In genomic region chr2:68829764-68830163, GRCh38 we compare ENCODE assay signal across 10 cellular contexts. TPM values are rescaled to one million over a fixed set of nuclear protein-coding genes. Genes with fewer than 3 reads are reported as not detected.
DNase-seq lines count a peak whose midpoint lies in the region; ATAC-seq, FAIRE-seq and TF ChIP-seq lines count a peak whose summit lies in the region.
"Had no signal": no experiment of that assay in that cellular context is flagged by ENCODE, and none has a peak within 500 bp of the region (broad histone marks: within the 10 kb centered on the region; RNA-seq: fewer than 3 reads in every experiment).

No MANE protein-coding gene starts in this region.

- H3K9me3 Mint-ChIP-seq in activated CD4-positive, alpha-beta memory T cell treated with anti-CD3 and anti-CD28 coated beads, Interleukin-2, amount 10 ng/mL, durations not matched to agents 7 days and 5 days, result no peaks in the 10 kb centered on the region

- FAIRE-seq in keratinocyte (lab: Jason Lieb, UNC), result no peak

- H3K4me2 ChIP-seq in keratinocyte (ENCODE audit: control insufficient read depth, extremely low read depth, insufficient read depth, low read depth, low read length), result peak overlapping the region; percentile 57

- DNase-seq in Jurkat, Clone E6-1 (ENCODE audit: low read depth, low spot score), result no peak
- no peak for DNase-seq in activated CD4-positive, alpha-beta memory T cell treated with anti-CD3 and anti-CD28 coated beads, Interleukin-2, amount 10 ng/mL, durations not matched to agents 7 days and 5 days
- DNase-seq in keratinocyte (ENCODE audit: low read depth, low spot score), result no peak
- no peak for DNase-seq in stomach
- DNase-seq in globus pallidus (ENCODE audit: low spot score), result no peak
- DNase-seq in activated CD8-positive, alpha-beta memory T cell treated with anti-CD3 and anti-CD28 coated beads for 24 hours, result no peak
- DNase-seq: NCI-H526 had no signal

- dilution Hi-C loops in keratinocyte (cut with MboI; ENCODE audit: extremely low pct_ligation_motif_present, low sequenced_read_pairs), result no loop called here

- H3K27me3 ChIP-seq in keratinocyte (ENCODE audit: control insufficient read depth, extremely low read depth, insufficient read depth, low read length), result no peaks in the 10 kb centered on the region
- H3K27me3 ChIP-seq in stomach, result no peaks in the 10 kb centered on the region

- POLR2A ChIA-PET in activated CD4-positive, alpha-beta memory T cell treated with anti-CD3 and anti-CD28 coated beads, Interleukin-2, amount 10 ng/mL, durations not matched to agents 7 days and 5 days (lab: Charles Lee), result interaction anchor here (0.5 to 2.3 kb wide), 12 partner anchors 8 to 196 kb away, joined by 3 to 12 read pairs (median 4); partner anchors contain the start of gene ARHGAP25

- intact Hi-C loops in stomach (cut with DNase I; ENCODE audit: low total_unique reads), result no loop called here

- ATAC-seq in GM19023 (IDR thresholded peaks at IDR 0.05; ENCODE audit: unreplicated experiment), result no peak

- peak overlapping the region; percentile 24 for H3K4me3 ChIP-seq in Jurkat, Clone E6-1 (ENCODE audit: low read length)
- H3K4me3 ChIP-seq in keratinocyte (ENCODE audit: control insufficient read depth in 2 of 3, extremely low read depth in 1 of 3, insufficient read depth in 2 of 3, low read depth in 1 of 3, low read length in 3 of 3) (peak overlapping the region in 1 of 3 experiments; percentile 14), stomach (no peak overlapping the region)

- H3K27ac ChIP-seq in keratinocyte (ENCODE audit: control insufficient read depth, insufficient read depth, low read length) (peak overlapping the region; percentile 2), stomach (peak overlapping the region in 4 of 5 donors; percentile 68 to 83 (median 79))

- peaks cover 2% of the 10 kb centered on the region for H3K9me1 ChIP-seq in keratinocyte (ENCODE audit: control insufficient read depth, extremely low read depth, insufficient read depth, low read length)

- peaks cover 70% of the 10 kb centered on the region for H3K4me1 Mint-ChIP-seq in activated CD4-positive, alpha-beta memory T cell treated with anti-CD3 and anti-CD28 coated beads, Interleukin-2, amount 10 ng/mL, durations not matched to agents 7 days and 5 days

- H3K36me3 ChIP-seq in keratinocyte (ENCODE audit: control insufficient read depth in 2 of 2, extremely low read depth in 1 of 2, insufficient read depth in 2 of 2, low read length in 2 of 2) (peaks cover 0 to 8% of the 10 kb centered on the region in 2 experiments), stomach (peaks cover 0 to 5% (median 0%) of the 10 kb centered on the region in 4 donors)

- no peak for TF ChIP-seq EP300 in stomach (IDR thresholded peaks at IDR 0.05)

- TF ChIP-seq CTCF in keratinocyte (optimal IDR thresholded peaks at IDR 0.05 in 1 of 3, IDR thresholded peaks at IDR 0.05 in 1 of 3, conservative IDR thresholded peaks at IDR 0.05 in 1 of 3; ENCODE audit: extremely low read depth in 1 of 3, insufficient read depth in 2 of 3, low read length in 3 of 3) (no peak), stomach (IDR thresholded peaks at IDR 0.05) (no peak)

- CTCF ChIA-PET in activated CD4-positive, alpha-beta memory T cell treated with anti-CD3 and anti-CD28 coated beads, Interleukin-2, amount 10 ng/mL, durations not matched to agents 7 days and 5 days (lab: Charles Lee), result interaction anchor here (0.6 to 3.2 kb wide), 12 partner anchors 9 to 841 kb away, joined by 3 to 19 read pairs (median 4); no protein-coding TSS in a partner anchor

- no peak overlapping the region for H2AFZ ChIP-seq in keratinocyte (ENCODE audit: control insufficient read depth, low read length)

- peaks cover 31% of the 10 kb centered on the region for H3K4me1 ChIP-seq in keratinocyte (ENCODE audit: control insufficient read depth, extremely low read depth, insufficient read depth, low read length)
- peaks cover 37 to 56% (median 42%) of the 10 kb centered on the region in 4 donors for H3K4me1 ChIP-seq in stomach

- H3K9ac ChIP-seq in keratinocyte (ENCODE audit: control insufficient read depth, extremely low read depth, insufficient read depth, low read length), result no peak overlapping the region

- no peaks in the 10 kb centered on the region for H3K79me2 ChIP-seq in keratinocyte (ENCODE audit: control insufficient read depth, insufficient read depth, low read length)

- H3K27me3 Mint-ChIP-seq in activated CD4-positive, alpha-beta memory T cell treated with anti-CD3 and anti-CD28 coated beads, Interleukin-2, amount 10 ng/mL, durations not matched to agents 7 days and 5 days, result no peaks in the 10 kb centered on the region

- H4K20me1 ChIP-seq in keratinocyte (ENCODE audit: control insufficient read depth, extremely low read depth, insufficient read depth, low read length), result no peaks in the 10 kb centered on the region

- H3K36me3 Mint-ChIP-seq in activated CD4-positive, alpha-beta memory T cell treated with anti-CD3 and anti-CD28 coated beads, Interleukin-2, amount 10 ng/mL, durations not matched to agents 7 days and 5 days (ENCODE audit: low read depth), result peaks cover 46% of the 10 kb centered on the region

- no peak for TF ChIP-seq POLR2A in stomach (IDR thresholded peaks at IDR 0.05)

- H3K27ac Mint-ChIP-seq in activated CD4-positive, alpha-beta memory T cell treated with anti-CD3 and anti-CD28 coated beads, Interleukin-2, amount 10 ng/mL, durations not matched to agents 7 days and 5 days, result peak overlapping the region; percentile 93

- H3K4me3 Mint-ChIP-seq in activated CD4-positive, alpha-beta memory T cell treated with anti-CD3 and anti-CD28 coated beads, Interleukin-2, amount 10 ng/mL, durations not matched to agents 7 days and 5 days, result peak overlapping the region; percentile 61

- H3K9me3 ChIP-seq in keratinocyte (ENCODE audit: control insufficient read depth, low read depth, low read length), result no peaks in the 10 kb centered on the region
- no peaks in the 10 kb centered on the region for H3K9me3 ChIP-seq in stomach

- 41 to 59% (median 56%) methylated on average over 2 of the region's 2 CpGs for WGBS in stomach, 5 donors

RNA-seq across cellular contexts. Expression of gene BMP10, which starts 41.4 kb away (rescaled TPM):
- polyA plus RNA-seq in Jurkat, Clone E6-1 (2012; ENCODE audit: insufficient read depth, insufficient read length), result 3.5 TPM
- under 1 TPM in 1 of 2 experiments, not detected in 1; 0.18 TPM for total RNA-seq in activated CD4-positive, alpha-beta memory T cell treated with anti-CD3 and anti-CD28 coated beads, Interleukin-2, amount 10 ng/mL, durations not matched to agents 7 days and 5 days
- polyA plus RNA-seq in keratinocyte (0.05 TPM in 1 of 3 replicates, not detected in the others), stomach (not detected)
- polyA plus RNA-seq in keratinocyte (2011; ENCODE audit: low read depth), result not detected
- polyA plus RNA-seq in keratinocyte (2011; cell fraction: cytosol; rRNA removed), result not detected in 2 replicates
- polyA plus RNA-seq in keratinocyte (2011; cell fraction: nucleus; rRNA removed), result 0.15 and 0.17 TPM in 2 replicates
- polyA plus RNA-seq in keratinocyte (2012; ENCODE audit: low replicate concordance), result not detected in 2 replicates
- polyA minus RNA-seq in keratinocyte, result not detected in 3 replicates
- not detected for polyA minus RNA-seq in keratinocyte (2011; cell fraction: cytosol; rRNA and poly(A)+ RNA removed)
- polyA minus RNA-seq in keratinocyte (2011; cell fraction: nucleus; rRNA and poly(A)+ RNA removed), result not detected in 2 replicates
- total RNA-seq in stomach, result under 1 TPM in 1 of 5 donors, not detected in 4; 0.37 TPM
- total RNA-seq: dermis microvascular lymphatic vessel endothelial cell, kidney epithelial cell had no signal
